ENCODE assay signal across 8 cellular contexts in genomic region chr12:111056618-111057521, GRCh38. TPM values are rescaled to one million over a fixed set of nuclear protein-coding genes. Genes with fewer than 3 reads are reported as not detected.
DNase-seq lines count a peak whose midpoint lies in the region; ATAC-seq and TF ChIP-seq lines count a peak whose summit lies in the region.

No MANE protein-coding gene starts in this region.

- H3K9me2 ChIP-seq in GM23248 (ENCODE audit: insufficient read depth) = no peaks in the 10 kb centered on the region

- DNase-seq in DND-41 = peak; percentile 66
- DNase-seq in RPMI8226 = peak; percentile 34
- DNase-seq in activated T-helper 9 cell treated with anti-CD3 and anti-CD28 coated beads, Interleukin-2, amount 50 U/mL, for 16 hours (ENCODE audit: low read depth) = peak; percentile 35
- DNase-seq in sigmoid colon = peak; percentile 37
- no peak for DNase-seq in foreskin melanocyte
- DNase-seq in mucosa of gallbladder (ENCODE audit: low spot score) = no peak
- DNase-seq in GM23248 = no peak

- no peaks in the 10 kb centered on the region for H3K79me2 ChIP-seq in DND-41 (ENCODE audit: insufficient read depth, low read length)
- H3K79me2 ChIP-seq in GM23248 (ENCODE audit: insufficient read depth) = no peaks in the 10 kb centered on the region

- TF ChIP-seq EP300 in sigmoid colon (IDR thresholded peaks at IDR 0.05) = no peak

- WGBS in sigmoid colon, 2 donors = 55 to 71% methylated on average over 8 of the region's 8 CpGs
- 65 to 70% methylated on average over 8 of the region's 8 CpGs for WGBS in GM23248 (ENCODE audit: low coverage in 1 of 2, low lambda C conversion rate in 2 of 2, missing lambda C conversion rate in 2 of 2), 2 experiments

- H2AFZ ChIP-seq in DND-41 (ENCODE audit: low read depth, low read length) = peak overlapping the region; percentile 75
- H2AFZ ChIP-seq in GM23248 = no peak overlapping the region

- in situ Hi-C loops in GM23248 (cut with MboI) = no loop called here

- intact Hi-C loops in sigmoid colon (cut with DNase I) = no loop called here

- no peaks in the 10 kb centered on the region for H3F3A ChIP-seq in GM23248 (ENCODE audit: insufficient read depth)

- no peaks in the 10 kb centered on the region for H3K36me3 ChIP-seq in DND-41 (ENCODE audit: insufficient read depth, low read length)
- H3K36me3 ChIP-seq in sigmoid colon = no peaks in the 10 kb centered on the region
- H3K36me3 ChIP-seq in GM23248 (ENCODE audit: low read depth) = no peaks in the 10 kb centered on the region

- H3K4me3 ChIP-seq in DND-41 (ENCODE audit: low read depth in 1 of 2, low read length in 2 of 2) (0 out of 4 replicates have a peak overlapping the region, but pooled peaks of 1 of the 2 experiments have one; percentile 1), sigmoid colon (no peak overlapping the region), GM23248 (no peak overlapping the region)

- no peak overlapping the region; the same call in 1 of the 2 replicates for H3K9ac ChIP-seq in DND-41 (ENCODE audit: low read depth, low read length)
- no peak overlapping the region for H3K9ac ChIP-seq in GM23248

- H3K4me1 ChIP-seq in DND-41 (ENCODE audit: insufficient read depth, low read length) (peaks cover 18% of the 10 kb centered on the region), sigmoid colon (no peaks in the 10 kb centered on the region), GM23248 (ENCODE audit: insufficient read depth) (no peaks in the 10 kb centered on the region)

- TF ChIP-seq CTCF in DND-41 (IDR thresholded peaks at IDR 0.05; ENCODE audit: borderline replicate concordance, extremely low read depth, low read length, poor library complexity, severe bottlenecking) = no peak
- no peak for TF ChIP-seq CTCF in sigmoid colon (IDR thresholded peaks at IDR 0.05)

- H3K4me2 ChIP-seq in DND-41 (ENCODE audit: insufficient read depth, low read length) (no peak overlapping the region), GM23248 (ENCODE audit: unreplicated experiment) (no peak overlapping the region)

- H3K27me3 ChIP-seq in DND-41 (ENCODE audit: insufficient read depth, low read length, poor library complexity) = no peaks in the 10 kb centered on the region
- H3K27me3 ChIP-seq in sigmoid colon = peaks cover 0 to 3% (median 0%) of the 10 kb centered on the region in 3 donors
- H3K27me3 ChIP-seq in GM23248 (replicated peaks; ENCODE audit: insufficient read depth) = peaks cover 7% of the 10 kb centered on the region; the same call in 1 of the 2 replicates

- peak overlapping the region; percentile 76 for H3K27ac ChIP-seq in DND-41 (ENCODE audit: low read length)
- H3K27ac ChIP-seq in sigmoid colon = no peak overlapping the region
- no peak overlapping the region for H3K27ac ChIP-seq in GM23248

- no peak for TF ChIP-seq POLR2A in sigmoid colon (IDR thresholded peaks at IDR 0.05)

- H4K20me1 ChIP-seq in DND-41 (ENCODE audit: insufficient read depth, low read length) (no peaks in the 10 kb centered on the region), GM23248 (ENCODE audit: insufficient read depth) (no peaks in the 10 kb centered on the region)

- H3K9me3 ChIP-seq in DND-41 (ENCODE audit: insufficient read depth, low read length, severe bottlenecking) = no peaks in the 10 kb centered on the region
- no peaks in the 10 kb centered on the region for H3K9me3 ChIP-seq in sigmoid colon
- H3K9me3 ChIP-seq in GM23248 (ENCODE audit: low read depth) = no peaks in the 10 kb centered on the region

- ATAC-seq in DND-41 (ENCODE audit: insufficient read depth, low read depth) = peak; percentile 85
- no peak for ATAC-seq in HG03342 (IDR thresholded peaks at IDR 0.05; ENCODE audit: unreplicated experiment)

RNA-seq across cellular contexts. Expression of gene CUX2, which starts 22.9 kb away (rescaled TPM):
- total RNA-seq in sigmoid colon (under 1 TPM; 0.16 to 0.81 (median 0.46) TPM), mucosa of gallbladder (0.60 TPM)
- polyA plus RNA-seq in sigmoid colon (under 1 TPM in 1 of 3 donors, not detected in 2; 0.12 TPM), GM23248 (2016; fragmentation: Nextera tagmentation; extraction: Ambion mirVana) (not detected in 2 replicates)
- total RNA-seq in GM23248 (2014; rRNA removed; shearing (Covaris generic)) = not detected in 2 replicates

Comparison
In these comparisons a context has a peak if more than half of its experiments do, and no peak if none do; other contexts are left out.
1. DNase-seq: peak in DND-41 (single experiment), RPMI8226 (single experiment), activated T-helper 9 cell treated with anti-CD3 and anti-CD28 coated beads, Interleukin-2, amount 50 U/mL, for 16 hours (single experiment) and sigmoid colon (single experiment); none in foreskin melanocyte (single experiment), mucosa of gallbladder (single experiment) and GM23248 (single experiment).